29 cellular contexts compared by ENCODE assay signal in the genomic region with DNA sequence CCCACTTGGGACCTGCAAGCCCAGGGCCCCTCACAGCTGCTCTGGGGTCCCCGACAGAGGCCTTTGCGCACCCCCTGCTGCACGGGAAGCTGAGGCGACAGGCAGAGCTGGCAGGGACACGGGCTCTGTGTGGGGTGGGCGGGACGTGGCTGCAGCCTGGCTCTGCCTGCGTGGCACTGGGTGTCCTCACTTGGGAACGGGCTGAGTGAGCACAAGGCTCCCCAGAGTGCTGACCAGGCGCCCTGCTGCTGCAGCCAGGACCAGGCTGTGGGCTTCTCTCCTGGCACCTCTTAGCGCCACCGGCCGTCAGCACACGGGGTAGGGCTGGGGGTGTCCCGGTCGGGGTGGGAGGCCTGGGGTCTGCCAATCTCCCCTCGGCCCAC. TPM values are rescaled to one million over a fixed set of nuclear protein-coding genes. Genes with fewer than 3 reads are reported as not detected.
DNase-seq lines count a peak whose midpoint lies in the region; ATAC-seq, FAIRE-seq and TF ChIP-seq lines count a peak whose summit lies in the region.
"Had no signal": no experiment of that assay in that cellular context is flagged by ENCODE, and none has a peak within 500 bp of the region (broad histone marks: within the 10 kb centered on the region; RNA-seq: fewer than 3 reads in every experiment).

No MANE protein-coding gene starts in this region.

- peak in 3 of 4 donors; percentile 27 to 43 (median 39) for DNase-seq in body of pancreas
- DNase-seq in left ventricle myocardium superior, result peak; percentile 74
- DNase-seq in stimulated activated naive CD8-positive, alpha-beta T cell treated with anti-CD3 and anti-CD28 coated beads, Interleukin-15, amount 100 ng/mL, for 72 hours, result no peak
- no peak for DNase-seq in GM12892 (ENCODE audit: insufficient read length)
- DNase-seq in HPDE6-E6E7 (ENCODE audit: extremely low spot score), result no peak
- DNase-seq in SJCRH30, result no peak
- DNase-seq: activated CD4-positive, alpha-beta T cell treated with anti-CD3 and anti-CD28 coated beads, Interleukin-2, amount 50 U/mL, for 4 hours; activated effector memory CD4-positive, alpha-beta T cell treated with anti-CD3 and anti-CD28 coated beads, Interleukin-2, amount 50 U/mL, for 16 hours; EL; foreskin keratinocyte; NCI-H1436 treated with DMSO at 0.1 percent for 48 hours; NCI-H524 treated with DMSO at 0.1 percent for 48 hours; stimulated activated CD4-positive, alpha-beta T cell treated with anti-CD3 and anti-CD28 coated beads, Interleukin-4, amount 100 ng/mL, for 1 hour; T-helper 2 cell had no signal

- peaks cover 0 to 55% of the 10 kb centered on the region in 2 donors for H3K27me3 ChIP-seq in body of pancreas
- H3K27me3 ChIP-seq in rectal smooth muscle tissue (ENCODE audit: control insufficient read depth, insufficient read depth, low read length), result peaks cover 14% of the 10 kb centered on the region
- H3K27me3 ChIP-seq in SJCRH30, result no peaks in the 10 kb centered on the region

- H3K27ac ChIP-seq in C4-2B, result peak overlapping the region; percentile 24
- no peak overlapping the region for H3K27ac ChIP-seq in body of pancreas
- H3K27ac ChIP-seq in rectal smooth muscle tissue (ENCODE audit: low read depth, low read length), result no peak overlapping the region
- no peak overlapping the region for H3K27ac ChIP-seq in SJCRH30
- H3K27ac ChIP-seq: breast epithelium, foreskin keratinocyte had no signal

- ATAC-seq in body of pancreas, result peak; percentile 23
- peak; percentile 75 for ATAC-seq in left ventricle myocardium superior
- no peak for ATAC-seq in stimulated activated naive CD8-positive, alpha-beta T cell treated with anti-CD3 and anti-CD28 coated beads, Interleukin-15, amount 100 ng/mL, for 72 hours
- ATAC-seq: foreskin keratinocyte; natural killer cell treated with Interleukin-12 subunit alpha and Interleukin-12 subunit beta and Interleukin-15 and Interleukin-18, amount 100 ng/mL, for 72 hours had no signal

- no peak for FAIRE-seq in GM12892 (lab: Jason Lieb, UNC)
- FAIRE-seq: A204.1 had no signal

- H3K4me1 Mint-ChIP-seq in stimulated activated naive CD8-positive, alpha-beta T cell treated with anti-CD3 and anti-CD28 coated beads, Interleukin-15, amount 100 ng/mL, for 72 hours, result peaks cover 5% of the 10 kb centered on the region
- H3K4me1 Mint-ChIP-seq: IgD-negative memory B cell, WTC11 had no signal

- H3K9ac ChIP-seq in rectal smooth muscle tissue (ENCODE audit: low read length), result no peak overlapping the region

- no peak overlapping the region for H3K4me3 ChIP-seq in body of pancreas
- H3K4me3 ChIP-seq in rectal smooth muscle tissue (ENCODE audit: low read length), result peak overlapping the region; percentile 48
- no peak overlapping the region for H3K4me3 ChIP-seq in SJCRH30

- TF ChIP-seq POLR2A in body of pancreas (IDR thresholded peaks at IDR 0.05), result peak in 1 of 3 donors; percentile 5
- TF ChIP-seq POLR2A in GM12892 (IDR thresholded peaks at IDR 0.05; ENCODE audit: low read depth, low read length), result no peak

- intact Hi-C loops in body of pancreas (cut with DNase I), result no loop called here
- intact Hi-C loops in left ventricle myocardium superior (cut with micrococcal nuclease), result no loop called here

- H3K27ac Mint-ChIP-seq in stimulated activated naive CD8-positive, alpha-beta T cell treated with anti-CD3 and anti-CD28 coated beads, Interleukin-15, amount 100 ng/mL, for 72 hours, result no peak overlapping the region
- H3K27ac Mint-ChIP-seq: dendritic cell treated with granulocyte-macrophage colony-stimulating factor and Interleukin-4, amounts not matched to agents 40 ng/mL and 50 ng/mL, for 4 days; IgD-negative memory B cell; natural killer cell treated with Interleukin-12 subunit alpha and Interleukin-12 subunit beta and Interleukin-15 and Interleukin-18, amount 100 ng/mL, for 72 hours; WTC11 had no signal

- H3K9me3 Mint-ChIP-seq in stimulated activated naive CD8-positive, alpha-beta T cell treated with anti-CD3 and anti-CD28 coated beads, Interleukin-15, amount 100 ng/mL, for 72 hours, result peaks cover 8 to 23% of the 10 kb centered on the region in 2 donors

- H3K9me3 ChIP-seq in body of pancreas (peaks cover 0 to 14% (median 2%) of the 10 kb centered on the region in 3 donors), SJCRH30 (replicated peaks) (peaks cover 15% of the 10 kb centered on the region)

- TF ChIP-seq CTCF in C4-2B (conservative IDR thresholded peaks at IDR 0.05) (no peak), body of pancreas (IDR thresholded peaks at IDR 0.05) (no peak)

- 30 to 83% methylated on average over 1 to 9 of the region's 17 CpGs for WGBS in body of pancreas, 2 donors

- peaks cover 35% of the 10 kb centered on the region for H3K27me3 Mint-ChIP-seq in stimulated activated naive CD8-positive, alpha-beta T cell treated with anti-CD3 and anti-CD28 coated beads, Interleukin-15, amount 100 ng/mL, for 72 hours

- H3K4me1 ChIP-seq in body of pancreas (peaks cover 23% of the 10 kb centered on the region), rectal smooth muscle tissue (ENCODE audit: control insufficient read depth, insufficient read depth, low read length) (no peaks in the 10 kb centered on the region), SJCRH30 (peaks cover 27% of the 10 kb centered on the region)
- H3K4me1 ChIP-seq: foreskin keratinocyte had no signal

- H3K36me3 ChIP-seq in body of pancreas (replicated peaks in 1 of 2; ENCODE audit: insufficient read depth in 1 of 2, low read depth in 2 of 2) (no peaks in the 10 kb centered on the region), rectal smooth muscle tissue (ENCODE audit: control insufficient read depth, insufficient read depth, low read length) (no peaks in the 10 kb centered on the region), SJCRH30 (no peaks in the 10 kb centered on the region)
- H3K36me3 ChIP-seq: breast epithelium had no signal

- no peak overlapping the region for H3K4me3 Mint-ChIP-seq in stimulated activated naive CD8-positive, alpha-beta T cell treated with anti-CD3 and anti-CD28 coated beads, Interleukin-15, amount 100 ng/mL, for 72 hours
- H3K4me3 Mint-ChIP-seq: dendritic cell treated with granulocyte-macrophage colony-stimulating factor and Interleukin-4, amounts not matched to agents 40 ng/mL and 50 ng/mL, for 4 days; IgD-negative memory B cell; natural killer cell treated with Interleukin-12 subunit alpha and Interleukin-12 subunit beta and Interleukin-15 and Interleukin-18, amount 100 ng/mL, for 72 hours; WTC11 had no signal

RNA-seq across cellular contexts. Expression of a gene that starts 6.6 kb away (rescaled TPM):
- total RNA-seq in body of pancreas (not detected), left ventricle myocardium superior (not detected)
- not detected for polyA plus RNA-seq in GM12892 (2012; ENCODE audit: missing spikeins)
- total RNA-seq in SJCRH30 (2014; rRNA removed; shearing (Covaris generic)), result not detected in 2 replicates
- total RNA-seq: breast epithelium; Calu3; foreskin keratinocyte; MCF 10A; mesenteric fat pad; natural killer cell treated with Interleukin-12 subunit alpha and Interleukin-12 subunit beta and Interleukin-15 and Interleukin-18, amount 100 ng/mL, for 72 hours; posterior vena cava; SK-MEL-5; urinary bladder had no signal
- polyA plus RNA-seq: BJ, foreskin keratinocyte, IgD-negative memory B cell, urinary bladder had no signal

RNA-seq across cellular contexts. Expression of a gene that starts 16.9 kb away (rescaled TPM):
- total RNA-seq in body of pancreas (1 to 10 TPM in 1 of 2 donors, not detected in 1; 2.3 TPM), left ventricle myocardium superior (25.8 TPM)
- not detected for polyA plus RNA-seq in GM12892 (2012; ENCODE audit: missing spikeins)
- total RNA-seq in SJCRH30 (2014; rRNA removed; shearing (Covaris generic)), result 3.7 and 4.5 TPM in 2 replicates
- total RNA-seq: breast epithelium; Calu3; foreskin keratinocyte; MCF 10A; mesenteric fat pad; natural killer cell treated with Interleukin-12 subunit alpha and Interleukin-12 subunit beta and Interleukin-15 and Interleukin-18, amount 100 ng/mL, for 72 hours; posterior vena cava; SK-MEL-5 had no signal
- polyA plus RNA-seq: BJ, foreskin keratinocyte, IgD-negative memory B cell had no signal

Comparison
In these comparisons a context has a peak if more than half of its experiments do, and no peak if none do; other contexts are left out.
1. DNase-seq: peak in body of pancreas (3 of 4) and left ventricle myocardium superior (single experiment); none in stimulated activated naive CD8-positive, alpha-beta T cell treated with anti-CD3 and anti-CD28 coated beads, Interleukin-15, amount 100 ng/mL, for 72 hours (0 of 2), GM12892 (single experiment), HPDE6-E6E7 (single experiment) and SJCRH30 (0 of 2).